Comparison of ENCODE assay signal across 21 cellular contexts in the genomic region with DNA sequence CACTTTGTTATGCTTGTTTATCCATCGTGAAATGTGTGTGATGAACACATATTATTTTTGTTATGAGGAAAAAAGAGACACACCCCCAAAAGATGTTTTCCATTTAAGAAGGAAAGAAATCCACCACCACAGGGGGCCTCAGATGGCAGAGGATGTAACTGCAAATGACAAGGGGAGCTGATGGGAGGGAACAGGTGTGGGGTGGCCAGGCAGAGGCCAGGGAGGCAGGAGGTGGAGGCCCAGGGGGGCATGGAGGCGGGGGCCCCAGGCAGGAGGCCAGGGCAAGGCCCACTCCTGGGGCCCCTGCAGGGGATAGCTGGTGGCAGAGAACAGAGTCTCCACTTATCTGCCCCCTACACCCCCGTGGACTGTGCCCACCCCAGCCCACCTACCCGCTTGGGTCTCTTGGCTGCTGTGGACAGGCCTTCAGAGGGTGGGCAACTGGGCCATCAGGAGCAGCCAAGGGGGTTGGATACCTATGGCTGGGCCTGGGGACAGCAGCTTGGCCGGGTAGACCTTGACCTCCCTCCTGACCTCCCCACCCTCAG. TPM values are rescaled to one million over a fixed set of nuclear protein-coding genes. Genes with fewer than 3 reads are reported as not detected.
DNase-seq lines count a peak whose midpoint lies in the region; ATAC-seq, FAIRE-seq and TF ChIP-seq lines count a peak whose summit lies in the region.
"Had no signal": no experiment of that assay in that cellular context is flagged by ENCODE, and none has a peak within 500 bp of the region (broad histone marks: within the 10 kb centered on the region; RNA-seq: fewer than 3 reads in every experiment).

No MANE protein-coding gene starts in this region.

- H4K20me1 ChIP-seq in astrocyte (ENCODE audit: insufficient read depth, low read length) (no peaks in the 10 kb centered on the region), osteoblast (ENCODE audit: insufficient read depth, low read length) (no peaks in the 10 kb centered on the region), Karpas-422 (ENCODE audit: insufficient read depth, low read depth, low read length) (no peaks in the 10 kb centered on the region)

- H3K36me3 ChIP-seq in H7 (replicated peaks; ENCODE audit: control insufficient read depth, insufficient read depth, low read length) (no peaks in the 10 kb centered on the region), astrocyte (ENCODE audit: insufficient read depth, low read length) (no peaks in the 10 kb centered on the region), osteoblast (ENCODE audit: insufficient read depth, low read length) (no peaks in the 10 kb centered on the region), Karpas-422 (ENCODE audit: insufficient read depth, low read length) (no peaks in the 10 kb centered on the region)
- H3K36me3 ChIP-seq: BE2C had no signal

- no peak overlapping the region for H3K4me3 Mint-ChIP-seq in astrocyte (ENCODE audit: unreplicated experiment)
- H3K4me3 Mint-ChIP-seq: CD4-positive, CD25-positive, alpha-beta regulatory T cell; CD8-positive, alpha-beta memory T cell; GM23338 had no signal

- H3K27ac ChIP-seq in astrocyte (ENCODE audit: low read depth, low read length) = no peak overlapping the region
- no peak overlapping the region for H3K27ac ChIP-seq in osteoblast (ENCODE audit: low read depth, low read length)
- no peak overlapping the region for H3K27ac ChIP-seq in Karpas-422 (ENCODE audit: low read length)

- DNase-seq in H7 = peak; percentile 45
- DNase-seq in LHCN-M2 (ENCODE audit: low read depth) = peak; percentile 50
- DNase-seq in astrocyte (ENCODE audit: low read depth) = no peak
- DNase-seq in osteoblast (ENCODE audit: insufficient read length, low spot score, missing footprints) = peak; percentile 58
- no peak for DNase-seq in GM10266 (ENCODE audit: extremely low spot score)
- DNase-seq in Karpas-422 = no peak
- no peak for DNase-seq in NCI-H526 treated with DMSO at 0.1 percent for 48 hours (lab: John Stamatoyannopoulos, UW)
- DNase-seq: ACHN; BE2C; C1 segment of cervical spinal cord; CD4-positive, CD25-positive, alpha-beta regulatory T cell; CD8-positive, alpha-beta memory T cell; COR-L47; DMS79; GDM1 had no signal

- no peak for FAIRE-seq in astrocyte (lab: Jason Lieb, UNC)
- FAIRE-seq: A204.1, D721Med, H54 had no signal

- peak overlapping the region; percentile 34 for H3K27ac Mint-ChIP-seq in astrocyte (ENCODE audit: unreplicated experiment)
- H3K27ac Mint-ChIP-seq: CD8-positive, alpha-beta memory T cell; GM23338 had no signal

- no peak for ATAC-seq in HG03520 (IDR thresholded peaks at IDR 0.05; ENCODE audit: unreplicated experiment)
- ATAC-seq: GM23338, HCT116 had no signal

- H3K27me3 Mint-ChIP-seq in astrocyte (ENCODE audit: low read depth, unreplicated experiment) = peaks cover 10% of the 10 kb centered on the region

- no peak overlapping the region for H3K4me2 ChIP-seq in astrocyte (ENCODE audit: low read length)
- no peak overlapping the region for H3K4me2 ChIP-seq in osteoblast (ENCODE audit: insufficient read depth, low read length)
- no peak overlapping the region for H3K4me2 ChIP-seq in Karpas-422 (ENCODE audit: low read depth, low read length, poor library complexity, severe bottlenecking)
- H3K4me2 ChIP-seq: GM23338 had no signal

- TF ChIP-seq CTCF in astrocyte (IDR thresholded peaks at IDR 0.05; ENCODE audit: insufficient read depth, low read depth, low read length) = no peak
- no peak for TF ChIP-seq CTCF in osteoblast (IDR thresholded peaks at IDR 0.05; ENCODE audit: extremely low read depth, low read depth, low read length)
- no peak for TF ChIP-seq CTCF in GM10266 (IDR thresholded peaks at IDR 0.05; ENCODE audit: control insufficient read depth, insufficient read depth, low read depth, missing control alignments)

- H3K27me3 ChIP-seq in H7 (ENCODE audit: control insufficient read depth, insufficient read depth, low read length) (no peaks in the 10 kb centered on the region), astrocyte (ENCODE audit: insufficient read depth, low read length) (peaks cover 14% of the 10 kb centered on the region), osteoblast (ENCODE audit: insufficient read depth, low read length) (peaks cover 14% of the 10 kb centered on the region), Karpas-422 (ENCODE audit: low read length) (no peaks in the 10 kb centered on the region)

- no peaks in the 10 kb centered on the region for H3K9me2 ChIP-seq in Karpas-422 (replicated peaks; ENCODE audit: insufficient read depth, low read length)

- H3K36me3 Mint-ChIP-seq in astrocyte (ENCODE audit: low read depth, unreplicated experiment) = no peaks in the 10 kb centered on the region
- H3K36me3 Mint-ChIP-seq: CD4-positive, CD25-positive, alpha-beta regulatory T cell; CD8-positive, alpha-beta memory T cell had no signal

- no peaks in the 10 kb centered on the region for H3K9me3 ChIP-seq in astrocyte (ENCODE audit: insufficient read depth, low read depth, low read length)
- H3K9me3 ChIP-seq in osteoblast (ENCODE audit: low read depth, low read length) = no peaks in the 10 kb centered on the region
- H3K9me3 ChIP-seq in Karpas-422 (ENCODE audit: low read length) = no peaks in the 10 kb centered on the region
- H3K9me3 ChIP-seq: BE2C had no signal

- H3K9me3 Mint-ChIP-seq in astrocyte (ENCODE audit: unreplicated experiment) = no peaks in the 10 kb centered on the region
- H3K9me3 Mint-ChIP-seq: CD4-positive, CD25-positive, alpha-beta regulatory T cell; CD8-positive, alpha-beta memory T cell; GM23338 had no signal

- no peaks in the 10 kb centered on the region for H3K79me2 ChIP-seq in astrocyte (ENCODE audit: insufficient read depth, low read length)
- no peaks in the 10 kb centered on the region for H3K79me2 ChIP-seq in osteoblast (ENCODE audit: insufficient read depth, low read length)
- H3K79me2 ChIP-seq in Karpas-422 (ENCODE audit: low read length) = no peaks in the 10 kb centered on the region

- H2AFZ ChIP-seq in astrocyte (ENCODE audit: low read depth, low read length) (no peak overlapping the region), osteoblast (ENCODE audit: low read length) (no peak overlapping the region), Karpas-422 (ENCODE audit: low read length) (no peak overlapping the region)
- H2AFZ ChIP-seq: GM23338 had no signal

- H3K4me1 ChIP-seq in astrocyte (ENCODE audit: insufficient read depth, low read length) = no peaks in the 10 kb centered on the region
- H3K4me1 ChIP-seq in osteoblast (ENCODE audit: insufficient read depth, low read length) = no peaks in the 10 kb centered on the region
- peaks cover 2% of the 10 kb centered on the region; the same call in 1 of the 2 replicates for H3K4me1 ChIP-seq in Karpas-422 (ENCODE audit: low read length)
- H3K4me1 ChIP-seq: BE2C had no signal

- peaks cover 2% of the 10 kb centered on the region for H3K4me1 Mint-ChIP-seq in astrocyte (ENCODE audit: low read depth, unreplicated experiment)
- H3K4me1 Mint-ChIP-seq: CD4-positive, CD25-positive, alpha-beta regulatory T cell; CD8-positive, alpha-beta memory T cell; GM23338 had no signal

- H3K4me3 ChIP-seq in H7 (ENCODE audit: insufficient read depth, low read depth, low read length) = no peak overlapping the region
- H3K4me3 ChIP-seq in astrocyte (ENCODE audit: insufficient read depth, low read depth, low read length) = no peak overlapping the region
- no peak overlapping the region for H3K4me3 ChIP-seq in osteoblast (ENCODE audit: insufficient read depth, low read length)
- H3K4me3 ChIP-seq in Karpas-422 (ENCODE audit: low read length) = no peak overlapping the region
- H3K4me3 ChIP-seq: GM23338 had no signal

- H3K9ac ChIP-seq in astrocyte (ENCODE audit: low read length) (no peak overlapping the region), Karpas-422 (ENCODE audit: low read length) (no peak overlapping the region)

RNA-seq across cellular contexts. Expression of gene PPL, which starts 28.0 kb away (rescaled TPM):
- total RNA-seq in H7 (2014; rRNA removed; shearing (Covaris generic)) = 9.2 and 10.2 TPM in 2 replicates
- total RNA-seq in LHCN-M2 (2014; rRNA removed) (0.13 and 0.86 TPM in 2 replicates), astrocyte (5.8 and 12.3 TPM in 2 replicates), osteoblast (24.2 and 27.1 TPM in 2 replicates)
- polyA plus RNA-seq in LHCN-M2 (2012) = 0.58 TPM
- total RNA-seq in Karpas-422 (2014; rRNA removed; shearing (Covaris generic); ENCODE audit: low replicate concordance) = not detected in 2 replicates
- total RNA-seq: CD4-positive, CD25-positive, alpha-beta regulatory T cell; CD8-positive, alpha-beta memory T cell had no signal

RNA-seq across cellular contexts. Expression of gene SEC14L5, which starts 49.2 kb away (rescaled TPM):
- 2.1 and 2.4 TPM in 2 replicates for total RNA-seq in H7 (2014; rRNA removed; shearing (Covaris generic))
- total RNA-seq in LHCN-M2 (2014; rRNA removed) (not detected in 2 replicates), astrocyte (0.12 and 0.32 TPM in 2 replicates), osteoblast (under 0.01 and 0.29 TPM in 2 replicates)
- 0.01 TPM for polyA plus RNA-seq in LHCN-M2 (2012)
- total RNA-seq in Karpas-422 (2014; rRNA removed; shearing (Covaris generic); ENCODE audit: low replicate concordance) = not detected in 2 replicates
- total RNA-seq: CD8-positive, alpha-beta memory T cell had no signal
- polyA plus RNA-seq: CD4-positive, CD25-positive, alpha-beta regulatory T cell; CD8-positive, alpha-beta memory T cell had no signal

Comparison
In these comparisons a context has a peak if more than half of its experiments do, and no peak if none do; other contexts are left out.
1. DNase-seq: peak in H7 (single experiment), LHCN-M2 (single experiment) and osteoblast (single experiment); none in astrocyte (single experiment), GM10266 (single experiment), Karpas-422 (single experiment) and NCI-H526 treated with DMSO at 0.1 percent for 48 hours (single experiment).